Comparison of ENCODE assay signal across 25 cellular contexts in genomic region chr5:141709704-141710267, GRCh38. TPM values are rescaled to one million over a fixed set of nuclear protein-coding genes. Genes with fewer than 3 reads are reported as not detected.
"Had no signal": no experiment of that assay in that cellular context is flagged by ENCODE, and none has a peak within 500 bp of the region (broad histone marks: within the 10 kb centered on the region; RNA-seq: fewer than 3 reads in every experiment).

No MANE protein-coding gene starts in this region.

- H3K9me3 ChIP-seq: heart left ventricle, lower lobe of right lung, mucosa of descending colon, pancreas, psoas muscle, right atrium auricular region, right lobe of liver, stomach, testis, thyroid gland, transverse colon, upper lobe of left lung, vagina had no signal

- DNase-seq: heart left ventricle; immature natural killer cell; kidney; lower lobe of right lung; mammary epithelial cell; mesenchymal stem cell; mucosa of descending colon; naive thymus-derived CD4-positive, alpha-beta T cell; pancreas; psoas muscle; right lobe of liver; stimulated activated CD4-positive, alpha-beta T cell treated with anti-CD3 and anti-CD28 coated beads, Interleukin-1b, Interleukin-23, amount 100 ng/mL, for 48 hours; stimulated activated CD4-positive, alpha-beta T cell treated with anti-CD3 and anti-CD28 coated beads, Interleukin-2, amount 100 ng/mL, for 48 hours; stimulated activated CD4-positive, alpha-beta T cell treated with anti-CD3 and anti-CD28 coated beads, Interleukin-4, amount 100 ng/mL, for 4 hours; stimulated activated CD8-positive, alpha-beta memory T cell treated with anti-CD3 and anti-CD28 coated beads, Interleukin-4, amount 100 ng/mL, for 48 hours; stimulated activated naive B cell treated with anti-CD40 and anti-IgM and Interleukin-4, amounts not matched to agents 10 μg/mL and 1 μg/mL and 100 μg/mL, for 72 hours; stimulated activated naive CD8-positive, alpha-beta T cell treated with anti-CD3 and anti-CD28 coated beads, Interleukin-15, Interleukin-2, amounts not matched to agents 100 U/mL and 50 U/mL, for 24 hours; stomach; testis; thyroid gland; transverse colon; upper lobe of left lung had no signal

- H3K4me3 ChIP-seq: heart left ventricle, lower lobe of right lung, mucosa of descending colon, pancreas, psoas muscle, right atrium auricular region, right lobe of liver, smooth muscle cell, stomach, testis, thyroid gland, transverse colon, upper lobe of left lung, vagina had no signal

- H3K27ac ChIP-seq: heart left ventricle, lower lobe of right lung, pancreas, psoas muscle, right atrium auricular region, right lobe of liver, stomach, testis, thyroid gland, transverse colon, upper lobe of left lung, vagina had no signal

- H3K27me3 ChIP-seq: pancreas, right atrium auricular region, right lobe of liver, testis, thyroid gland, transverse colon, upper lobe of left lung, vagina had no signal

- H3K36me3 ChIP-seq: heart left ventricle, lower lobe of right lung, pancreas, right atrium auricular region, right lobe of liver, stomach, thyroid gland, transverse colon, upper lobe of left lung, vagina had no signal

- H3K4me2 ChIP-seq: smooth muscle cell had no signal

RNA-seq across cellular contexts. Expression of gene ARAP3, which starts 27.8 kb away (rescaled TPM):
- polyA plus RNA-seq: naive thymus-derived CD4-positive, alpha-beta T cell had no signal
